ENCODE assay signal across 23 cellular contexts in the genomic region with DNA sequence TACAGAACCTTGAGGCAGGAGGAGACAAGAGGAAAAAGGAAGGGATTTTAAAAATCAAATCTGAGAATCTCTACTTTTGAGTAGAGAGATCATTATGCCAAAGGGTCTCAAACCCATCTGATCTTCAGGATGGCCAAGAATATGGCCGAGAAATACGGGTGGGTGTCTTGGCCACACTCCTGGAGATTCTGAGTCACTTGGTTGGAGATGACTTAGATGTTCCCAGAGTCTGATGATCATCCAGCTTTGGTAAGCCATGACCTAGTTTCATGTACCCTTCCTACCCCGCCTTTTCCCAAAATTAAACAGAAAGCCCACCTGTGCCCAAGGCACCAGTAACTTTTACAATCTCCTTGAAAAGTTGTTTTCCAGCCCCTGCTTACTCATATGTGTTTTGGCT.
"Had no signal": no experiment of that assay in that cellular context is flagged by ENCODE, and none has a peak within 500 bp of the region (broad histone marks: within the 10 kb centered on the region; RNA-seq: fewer than 3 reads in every experiment).

No MANE protein-coding gene starts in this region.

- H3K79me2 ChIP-seq: parathyroid adenoma had no signal

- H3K27me3 ChIP-seq: colonic mucosa, esophagus muscularis mucosa, neutrophil, right lobe of liver, testis, transverse colon, vagina had no signal

- H3K36me3 ChIP-seq: colonic mucosa, esophagus muscularis mucosa, left ventricle myocardium inferior, lower lobe of right lung, neutrophil, right lobe of liver, transverse colon, vagina had no signal

- H3K9me3 ChIP-seq: colonic mucosa, esophagus muscularis mucosa, left ventricle myocardium inferior, lower lobe of right lung, neutrophil, right lobe of liver, testis, transverse colon, vagina had no signal

- H2AFZ ChIP-seq: parathyroid adenoma had no signal

- H3K9me3 Mint-ChIP-seq: dendritic cell treated with granulocyte-macrophage colony-stimulating factor and Interleukin-4, amounts not matched to agents 40 ng/mL and 50 ng/mL, for 4 days; immature natural killer cell; natural killer cell had no signal

- H3K4me3 Mint-ChIP-seq: dendritic cell treated with granulocyte-macrophage colony-stimulating factor and Interleukin-4, amounts not matched to agents 40 ng/mL and 50 ng/mL, for 4 days; immature natural killer cell; natural killer cell had no signal

- H3K27me3 Mint-ChIP-seq: dendritic cell treated with granulocyte-macrophage colony-stimulating factor and Interleukin-4, amounts not matched to agents 40 ng/mL and 50 ng/mL, for 4 days had no signal

- ATAC-seq: left colon, lower lobe of right lung, natural killer cell, right lobe of liver had no signal

- H3K9ac ChIP-seq: parathyroid adenoma had no signal

- H3K27ac Mint-ChIP-seq: dendritic cell treated with granulocyte-macrophage colony-stimulating factor and Interleukin-4, amounts not matched to agents 40 ng/mL and 50 ng/mL, for 4 days; natural killer cell; progenitor cell of endocrine pancreas had no signal

- H3K4me1 Mint-ChIP-seq: immature natural killer cell had no signal

- H3K4me3 ChIP-seq: colonic mucosa, esophagus muscularis mucosa, left ventricle myocardium inferior, lower lobe of right lung, right lobe of liver, testis, transverse colon, vagina had no signal

- H3K4me1 ChIP-seq: colonic mucosa, esophagus muscularis mucosa, left ventricle myocardium inferior, lower lobe of right lung, right lobe of liver, testis, transverse colon, vagina had no signal

- H3K27ac ChIP-seq: colonic mucosa, esophagus muscularis mucosa, left ventricle myocardium inferior, lower lobe of right lung, neutrophil, parathyroid adenoma, right lobe of liver, testis, transverse colon, vagina had no signal

- DNase-seq: colonic mucosa; effector memory CD4-positive, alpha-beta T cell; immature natural killer cell; islet precursor cell; kidney glomerular epithelial cell; left colon; left ventricle myocardium inferior; lower lobe of right lung; natural killer cell; right lobe of liver; small intestine; stimulated activated CD4-positive, alpha-beta T cell treated with anti-CD3 and anti-CD28 coated beads, Interleukin-15, amount 100 ng/mL, for 24 hours; stimulated activated CD4-positive, alpha-beta T cell treated with anti-CD3 and anti-CD28 coated beads, Interleukin-2, amount 100 ng/mL, for 48 hours; stimulated activated naive CD4-positive, alpha-beta T cell; substantia nigra; testis; transverse colon had no signal
